16 cellular contexts compared by ENCODE assay signal in the genomic region with DNA sequence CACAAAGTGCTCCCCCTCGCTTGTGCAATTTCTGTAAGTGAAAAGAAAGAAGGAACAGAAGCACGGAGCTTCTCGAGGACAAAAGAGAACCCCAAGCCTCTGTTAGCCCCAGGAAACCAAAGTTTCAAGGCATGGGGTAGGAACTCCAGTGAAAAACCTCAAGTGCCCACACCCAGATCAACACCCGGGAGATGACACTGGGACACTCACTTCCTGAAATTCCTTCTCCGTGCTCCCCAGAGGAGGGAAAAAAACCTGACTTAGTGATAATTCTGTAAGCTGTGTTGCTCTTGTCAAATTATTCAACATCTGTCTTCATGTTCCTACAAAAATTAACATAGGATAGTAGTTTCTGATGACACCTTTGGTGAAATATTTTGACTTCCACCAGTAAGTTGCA. TPM values are rescaled to one million over a fixed set of nuclear protein-coding genes. Genes with fewer than 3 reads are reported as not detected.
DNase-seq lines count a peak whose midpoint lies in the region; ATAC-seq and TF ChIP-seq lines count a peak whose summit lies in the region.
"Had no signal": no experiment of that assay in that cellular context is flagged by ENCODE, and none has a peak within 500 bp of the region (broad histone marks: within the 10 kb centered on the region; RNA-seq: fewer than 3 reads in every experiment).

No MANE protein-coding gene starts in this region.

- in situ Hi-C loops in Panc1 (cut with HindIII; ENCODE audit: low pct_unique_long_range_greater_than_20kb, low sequenced_read_pairs), result no loop called here

- H3K27ac Mint-ChIP-seq in activated naive CD4-positive, alpha-beta T cell treated with anti-CD3 and anti-CD28 coated beads, Interleukin-2, amount 50 U/mL, for 24 hours, result peak overlapping the region; percentile 46
- H3K27ac Mint-ChIP-seq in glutamatergic neuron (ENCODE audit: unreplicated experiment) (peak overlapping the region; percentile 99), endothelial cell (ENCODE audit: unreplicated experiment) (no peak overlapping the region)

- H3K27ac ChIP-seq in Panc1 (ENCODE audit: low read length) (0 out of 2 replicates have a peak overlapping the region, but pooled peaks have one; percentile 15), osteoblast (ENCODE audit: low read depth, low read length) (no peak overlapping the region)
- H3K27ac ChIP-seq: BLaER1, GM23248 had no signal

- no TSS peak for BruUV-seq in Panc1 (replicated peaks; lab: Mats Ljungman, UMichigan)

- intact Hi-C loops in Panc1 (cut with micrococcal nuclease; ENCODE audit: unreplicated experiment), result loop anchor here (5.0 to 10.0 kb wide), 2 partner anchors 128 to 211 kb away; no protein-coding TSS in a partner anchor

- no peak for DNase-seq in activated naive CD4-positive, alpha-beta T cell treated with Interleukin-2 at 50 U/mL for 16 hours
- DNase-seq in Panc1 (ENCODE audit: low read depth, low spot score) (no peak), glutamatergic neuron (no peak), osteoblast (ENCODE audit: insufficient read length, low spot score, missing footprints) (peak; percentile 42), endothelial cell (ENCODE audit: low spot score) (no peak)
- DNase-seq: 8988T; AML-193; Caco-2; CD8-positive, alpha-beta memory T cell; DND-41; GF-D8; GM23248 had no signal

- ATAC-seq in Panc1 (no peak), GM21825 (IDR thresholded peaks at IDR 0.05; ENCODE audit: unreplicated experiment) (no peak), GM18511 (IDR thresholded peaks at IDR 0.05; ENCODE audit: unreplicated experiment) (no peak)

- peaks cover 12% of the 10 kb centered on the region for H3K4me1 Mint-ChIP-seq in activated naive CD4-positive, alpha-beta T cell treated with anti-CD3 and anti-CD28 coated beads, Interleukin-2, amount 50 U/mL, for 24 hours
- H3K4me1 Mint-ChIP-seq in glutamatergic neuron (ENCODE audit: low read depth, unreplicated experiment) (peaks cover 49% of the 10 kb centered on the region), endothelial cell (ENCODE audit: unreplicated experiment) (peaks cover 8% of the 10 kb centered on the region)

- no peak overlapping the region for H2AFZ ChIP-seq in osteoblast (ENCODE audit: low read length)
- H2AFZ ChIP-seq: GM23248 had no signal

- CTCF ChIA-PET in Panc1 (lab: Charles Lee), result interaction anchor here (0.6 to 1.9 kb wide), 6 partner anchors 18 to 267 kb away, joined by 3 to 8 read pairs (median 3); no protein-coding TSS in a partner anchor

- POLR2A ChIA-PET in Panc1 (lab: Charles Lee), result interaction anchor here (0.6 kb wide), 1 partner anchor 77 kb away, joined by 4 read pairs; no protein-coding TSS in a partner anchor

- no peaks in the 10 kb centered on the region for H3K27me3 ChIP-seq in Panc1 (ENCODE audit: control insufficient read depth, insufficient read depth, low read length)
- peaks cover 15% of the 10 kb centered on the region for H3K27me3 ChIP-seq in osteoblast (ENCODE audit: insufficient read depth, low read length)

- H3K36me3 ChIP-seq in Panc1 (ENCODE audit: control insufficient read depth, insufficient read depth, low read length) (no peaks in the 10 kb centered on the region), osteoblast (ENCODE audit: insufficient read depth, low read length) (no peaks in the 10 kb centered on the region)
- H3K36me3 ChIP-seq: BLaER1 had no signal

- peaks cover 3% of the 10 kb centered on the region for H3K79me2 ChIP-seq in osteoblast (ENCODE audit: insufficient read depth, low read length)

- H3K4me1 ChIP-seq in Panc1 (ENCODE audit: control insufficient read depth, insufficient read depth, low read length) (peaks cover 18% of the 10 kb centered on the region), osteoblast (ENCODE audit: insufficient read depth, low read length) (peaks cover 26% of the 10 kb centered on the region)

- H3K4me3 Mint-ChIP-seq in activated naive CD4-positive, alpha-beta T cell treated with anti-CD3 and anti-CD28 coated beads, Interleukin-2, amount 50 U/mL, for 24 hours, result no peak overlapping the region
- H3K4me3 Mint-ChIP-seq in glutamatergic neuron (ENCODE audit: unreplicated experiment), result peak overlapping the region; percentile 95
- H3K4me3 Mint-ChIP-seq in endothelial cell (ENCODE audit: unreplicated experiment), result no peak overlapping the region

- peaks cover 23% of the 10 kb centered on the region for H4K20me1 ChIP-seq in osteoblast (ENCODE audit: insufficient read depth, low read length)

- H3K27me3 Mint-ChIP-seq in activated naive CD4-positive, alpha-beta T cell treated with anti-CD3 and anti-CD28 coated beads, Interleukin-2, amount 50 U/mL, for 24 hours, result peaks cover 22% of the 10 kb centered on the region
- H3K27me3 Mint-ChIP-seq in glutamatergic neuron (ENCODE audit: unreplicated experiment), result peaks cover 37% of the 10 kb centered on the region
- peaks cover 17% of the 10 kb centered on the region for H3K27me3 Mint-ChIP-seq in endothelial cell (ENCODE audit: unreplicated experiment)

- H3K4me3 ChIP-seq in Panc1 (ENCODE audit: low read depth in 2 of 2, low read length in 2 of 2), result no peak overlapping the region
- no peak overlapping the region for H3K4me3 ChIP-seq in osteoblast (ENCODE audit: insufficient read depth, low read length)
- H3K4me3 ChIP-seq: BLaER1, GM23248 had no signal

- H3K4me2 ChIP-seq in osteoblast (ENCODE audit: insufficient read depth, low read length), result no peak overlapping the region
- H3K4me2 ChIP-seq: BLaER1 had no signal

- H3K9me3 ChIP-seq in Panc1 (ENCODE audit: control insufficient read depth, insufficient read depth, low read depth, low read length) (no peaks in the 10 kb centered on the region), osteoblast (ENCODE audit: low read depth, low read length) (no peaks in the 10 kb centered on the region)
- H3K9me3 ChIP-seq: BLaER1, Caco-2 had no signal

- no peaks in the 10 kb centered on the region for H3K36me3 Mint-ChIP-seq in activated naive CD4-positive, alpha-beta T cell treated with anti-CD3 and anti-CD28 coated beads, Interleukin-2, amount 50 U/mL, for 24 hours
- H3K36me3 Mint-ChIP-seq in glutamatergic neuron (ENCODE audit: unreplicated experiment) (peaks cover 7% of the 10 kb centered on the region), endothelial cell (ENCODE audit: low read depth, unreplicated experiment) (no peaks in the 10 kb centered on the region)

- no peak for TF ChIP-seq CTCF in Panc1 (IDR thresholded peaks at IDR 0.05)
- no peak for TF ChIP-seq CTCF in glutamatergic neuron (IDR thresholded peaks at IDR 0.05; ENCODE audit: partially characterized antibody, unreplicated experiment)
- TF ChIP-seq CTCF in osteoblast (IDR thresholded peaks at IDR 0.05; ENCODE audit: extremely low read depth, low read depth, low read length), result no peak
- TF ChIP-seq CTCF in endothelial cell (IDR thresholded peaks at IDR 0.05; ENCODE audit: unreplicated experiment), result no peak

- no peaks in the 10 kb centered on the region for H3K9me3 Mint-ChIP-seq in activated naive CD4-positive, alpha-beta T cell treated with anti-CD3 and anti-CD28 coated beads, Interleukin-2, amount 50 U/mL, for 24 hours
- H3K9me3 Mint-ChIP-seq in glutamatergic neuron (ENCODE audit: unreplicated experiment), result peaks cover 40% of the 10 kb centered on the region
- H3K9me3 Mint-ChIP-seq in endothelial cell (ENCODE audit: unreplicated experiment), result no peaks in the 10 kb centered on the region

RNA-seq across cellular contexts. Expression of a gene that starts 4.6 kb away (rescaled TPM):
- total RNA-seq in Panc1 (2021; ENCODE audit: unreplicated experiment) (36.5 TPM), glutamatergic neuron (ENCODE audit: unreplicated experiment) (908 TPM), osteoblast (6.2 and 10.6 TPM in 2 replicates), endothelial cell (ENCODE audit: unreplicated experiment) (4.8 TPM)
- polyA plus RNA-seq in Panc1 (2012; ENCODE audit: insufficient read length), result 13.6 TPM

Comparison
In these comparisons a context has a peak if more than half of its experiments do, and no peak if none do; other contexts are left out.
1. RNA of a gene that starts 4.6 kb away (total RNA-seq): 908 TPM in glutamatergic neuron (single experiment); 36.5 TPM in Panc1 (single experiment), 6.2 to 10.6 TPM in osteoblast and 4.8 TPM in endothelial cell (single experiment); every median in the first group is over 10 times any median in the second.